Comparison of ENCODE assay signal across 12 cellular contexts in genomic region chr5:154487541-154487940, GRCh38. TPM values are rescaled to one million over a fixed set of nuclear protein-coding genes. Genes with fewer than 3 reads are reported as not detected.
A peak's percentile ranks its signal among the peaks of the same experiment; 100 is the strongest.
DNase-seq lines count a peak whose midpoint lies in the region; ATAC-seq lines count a peak whose summit lies in the region.
"Had no signal": no experiment of that assay in that cellular context is flagged by ENCODE, and none has a peak within 500 bp of the region (broad histone marks: within the 10 kb centered on the region; RNA-seq: fewer than 3 reads in every experiment).

No MANE protein-coding gene starts in this region.

- no peak overlapping the region for H3K4me3 Mint-ChIP-seq in activated T-helper 1 cell treated with anti-CD3 and anti-CD28 coated beads, Interleukin-12 subunit alpha, Interleukin-12 subunit beta, Interleukin-2, Interleukin-4 antibody, amounts not matched to agents 30 ng/mL and 10 ng/mL and 1 ng/mL, durations not matched to agents 14 hours and 24 hours and 36 hours
- H3K4me3 Mint-ChIP-seq: naive thymus-derived CD8-positive, alpha-beta T cell had no signal

- no peak overlapping the region for H3K4me3 ChIP-seq in mesodermal cell (ENCODE audit: extremely low read depth, insufficient read depth, low read length, poor library complexity, severe bottlenecking)
- H3K4me3 ChIP-seq: SJCRH30 had no signal

- DNase-seq in ureter (ENCODE audit: low spot score): no peak
- no peak for DNase-seq in NCI-H82 treated with DMSO at 0.1 percent for 48 hours (lab: John Stamatoyannopoulos, UW; ENCODE audit: unreplicated experiment)
- DNase-seq in NCI-H1417 treated with DMSO at 0.1 percent for 48 hours (lab: John Stamatoyannopoulos, UW): no peak
- DNase-seq in activated T-helper 1 cell treated with anti-CD3 and anti-CD28 coated beads, Interleukin-12 subunit alpha, Interleukin-12 subunit beta, Interleukin-2, Interleukin-4 antibody, amounts not matched to agents 30 ng/mL and 10 ng/mL and 1 ng/mL, durations not matched to agents 14 hours and 24 hours and 36 hours (ENCODE audit: low spot score): no peak
- DNase-seq: amniotic stem cell; GF-D8; naive thymus-derived CD8-positive, alpha-beta T cell had no signal

- peak overlapping the region; percentile 33 for H3K27ac ChIP-seq in mesodermal cell (ENCODE audit: low read depth, low read length, severe bottlenecking)
- H3K27ac ChIP-seq: SJCRH30 had no signal

- ATAC-seq in GM18867 (IDR thresholded peaks at IDR 0.05; ENCODE audit: unreplicated experiment): peak; percentile 99
- ATAC-seq in GM21381 (IDR thresholded peaks at IDR 0.05; ENCODE audit: unreplicated experiment): peak; percentile 98
- ATAC-seq in HG03159 (IDR thresholded peaks at IDR 0.05; ENCODE audit: unreplicated experiment): peak; percentile 98
- ATAC-seq: naive thymus-derived CD8-positive, alpha-beta T cell had no signal

- H3K27me3 Mint-ChIP-seq in activated T-helper 1 cell treated with anti-CD3 and anti-CD28 coated beads, Interleukin-12 subunit alpha, Interleukin-12 subunit beta, Interleukin-2, Interleukin-4 antibody, amounts not matched to agents 30 ng/mL and 10 ng/mL and 1 ng/mL, durations not matched to agents 14 hours and 24 hours and 36 hours (ENCODE audit: insufficient read depth): peaks cover 78% of the 10 kb centered on the region

- no peak overlapping the region for H3K27ac Mint-ChIP-seq in activated T-helper 1 cell treated with anti-CD3 and anti-CD28 coated beads, Interleukin-12 subunit alpha, Interleukin-12 subunit beta, Interleukin-2, Interleukin-4 antibody, amounts not matched to agents 30 ng/mL and 10 ng/mL and 1 ng/mL, durations not matched to agents 14 hours and 24 hours and 36 hours
- H3K27ac Mint-ChIP-seq: naive thymus-derived CD8-positive, alpha-beta T cell had no signal

- no peaks in the 10 kb centered on the region for H3K9me3 ChIP-seq in mesodermal cell (ENCODE audit: control insufficient read depth, low read length)
- H3K9me3 ChIP-seq: SJCRH30 had no signal

- WGBS in mesodermal cell (ENCODE audit: insufficient coverage in 2 of 2), 2 experiments: 40 to 58% methylated on average over 2 of the region's 2 CpGs

- peaks cover 15% of the 10 kb centered on the region for H3K4me1 Mint-ChIP-seq in activated T-helper 1 cell treated with anti-CD3 and anti-CD28 coated beads, Interleukin-12 subunit alpha, Interleukin-12 subunit beta, Interleukin-2, Interleukin-4 antibody, amounts not matched to agents 30 ng/mL and 10 ng/mL and 1 ng/mL, durations not matched to agents 14 hours and 24 hours and 36 hours (ENCODE audit: low read depth)

- no peaks in the 10 kb centered on the region for H3K36me3 ChIP-seq in mesodermal cell (ENCODE audit: control insufficient read depth, insufficient read depth, low read length)
- H3K36me3 ChIP-seq: SJCRH30 had no signal

- H3K36me3 Mint-ChIP-seq in activated T-helper 1 cell treated with anti-CD3 and anti-CD28 coated beads, Interleukin-12 subunit alpha, Interleukin-12 subunit beta, Interleukin-2, Interleukin-4 antibody, amounts not matched to agents 30 ng/mL and 10 ng/mL and 1 ng/mL, durations not matched to agents 14 hours and 24 hours and 36 hours (ENCODE audit: low read depth): no peaks in the 10 kb centered on the region
- H3K36me3 Mint-ChIP-seq: naive thymus-derived CD8-positive, alpha-beta T cell had no signal

- no peaks in the 10 kb centered on the region for H3K9me3 Mint-ChIP-seq in activated T-helper 1 cell treated with anti-CD3 and anti-CD28 coated beads, Interleukin-12 subunit alpha, Interleukin-12 subunit beta, Interleukin-2, Interleukin-4 antibody, amounts not matched to agents 30 ng/mL and 10 ng/mL and 1 ng/mL, durations not matched to agents 14 hours and 24 hours and 36 hours
- H3K9me3 Mint-ChIP-seq: naive thymus-derived CD8-positive, alpha-beta T cell had no signal

- peaks cover 40% of the 10 kb centered on the region for H3K4me1 ChIP-seq in mesodermal cell (ENCODE audit: control insufficient read depth, insufficient read depth, low read length, poor library complexity, severe bottlenecking)
- H3K4me1 ChIP-seq: SJCRH30 had no signal

- intact Hi-C loops in activated T-helper 1 cell treated with anti-CD3 and anti-CD28 coated beads, Interleukin-12 subunit alpha, Interleukin-12 subunit beta, Interleukin-2, Interleukin-4 antibody, amounts not matched to agents 30 ng/mL and 10 ng/mL and 1 ng/mL, durations not matched to agents 14 hours and 24 hours and 36 hours (cut with micrococcal nuclease): loop anchor here (2.0 to 5.0 kb wide), 3 partner anchors 17 to 270 kb away; partner anchors contain the start of gene LARP1

RNA-seq across cellular contexts. Expression of gene HAND1, which starts 9.5 kb away (rescaled TPM):
- 366 TPM for polyA plus RNA-seq in mesodermal cell (2013, experiment 1 of 2)
- polyA plus RNA-seq in mesodermal cell (2013, experiment 2 of 2): 464 TPM
- total RNA-seq in ureter: not detected
- not detected in 2 replicates for total RNA-seq in activated T-helper 1 cell treated with anti-CD3 and anti-CD28 coated beads, Interleukin-12 subunit alpha, Interleukin-12 subunit beta, Interleukin-2, Interleukin-4 antibody, amounts not matched to agents 30 ng/mL and 10 ng/mL and 1 ng/mL, durations not matched to agents 14 hours and 24 hours and 36 hours
- total RNA-seq: naive thymus-derived CD8-positive, alpha-beta T cell; SJCRH30 had no signal
- polyA plus RNA-seq: naive thymus-derived CD8-positive, alpha-beta T cell had no signal

RNA-seq across cellular contexts. Expression of gene SAP30L, which starts 41.7 kb away (rescaled TPM):
- polyA plus RNA-seq in mesodermal cell (2013, experiment 1 of 2): 60.6 TPM
- 64.0 TPM for polyA plus RNA-seq in mesodermal cell (2013, experiment 2 of 2)
- total RNA-seq in ureter: 34.6 TPM
- 37.5 and 44.4 TPM in 2 replicates for total RNA-seq in activated T-helper 1 cell treated with anti-CD3 and anti-CD28 coated beads, Interleukin-12 subunit alpha, Interleukin-12 subunit beta, Interleukin-2, Interleukin-4 antibody, amounts not matched to agents 30 ng/mL and 10 ng/mL and 1 ng/mL, durations not matched to agents 14 hours and 24 hours and 36 hours
